Comparison of ENCODE assay signal across 29 cellular contexts in genomic region chr12:48026081-48026827, GRCh38. TPM values are rescaled to one million over a fixed set of nuclear protein-coding genes. Genes with fewer than 3 reads are reported as not detected.
"Had no signal": no experiment of that assay in that cellular context is flagged by ENCODE, and none has a peak within 500 bp of the region (broad histone marks: within the 10 kb centered on the region; RNA-seq: fewer than 3 reads in every experiment).

No MANE protein-coding gene starts in this region.

- DNase-seq: activated CD4-positive, alpha-beta T cell treated with anti-CD3 and anti-CD28 coated beads for 48 hours; activated CD4-positive, alpha-beta T cell treated with anti-CD3 and anti-CD28 coated beads, Interleukin-2, amount 50 U/mL, for 48 hours; activated CD8-positive, alpha-beta memory T cell treated with anti-CD3 and anti-CD28 coated beads for 24 hours; activated effector memory CD4-positive, alpha-beta T cell treated with Interleukin-2 at 50 U/mL for 16 hours; activated naive CD4-positive, alpha-beta T cell treated with Interleukin-2 at 50 U/mL for 16 hours; brain microvascular endothelial cell; effector memory CD8-positive, alpha-beta T cell; erythroblast; gastrocnemius medialis; glutamatergic neuron; left cardiac atrium; left ventricle myocardium superior; naive B cell; stimulated activated CD4-positive, alpha-beta T cell treated with anti-CD3 and anti-CD28 coated beads, Interleukin-1b, Interleukin-23, amount 100 ng/mL, for 48 hours; stimulated activated naive B cell treated with anti-CD40 and anti-IgM and Interleukin-4, amounts not matched to agents 10 μg/mL and 1 μg/mL and 100 μg/mL, for 72 hours; stomach; T-helper 9 cell; thyroid gland; WERI-Rb-1 had no signal

- H3K27me3 ChIP-seq: gastrocnemius medialis, thyroid gland had no signal

- H3K4me3 ChIP-seq: coronary artery, gastrocnemius medialis, smooth muscle cell, stomach, thyroid gland had no signal

- H3K9me3 ChIP-seq: gastrocnemius medialis, stomach, thyroid gland had no signal

- H3K4me2 ChIP-seq: smooth muscle cell had no signal

- H3K4me3 Mint-ChIP-seq: activated naive CD8-positive, alpha-beta T cell; effector memory CD8-positive, alpha-beta T cell; naive B cell; stimulated activated naive B cell treated with anti-CD40 and anti-IgM and Interleukin-4, amounts not matched to agents 10 μg/mL and 1 μg/mL and 100 μg/mL, for 72 hours; T-helper 1 cell treated with Interleukin-12 subunit alpha and Interleukin-12 subunit beta and Interleukin-4 antibody, amounts not matched to agents 30 μg/mL and 1 μg/mL, for 36 hours had no signal

- ATAC-seq: activated CD4-positive, CD25-positive, alpha-beta regulatory T cell treated with anti-CD3 and anti-CD28 coated beads, Interleukin-2, amount 50 U/mL, for 24 hours; effector memory CD8-positive, alpha-beta T cell; gastrocnemius medialis; left cardiac atrium; left ventricle myocardium superior; stimulated activated naive B cell treated with anti-CD40 and anti-IgM and Interleukin-4, amounts not matched to agents 10 μg/mL and 1 μg/mL and 100 μg/mL, for 72 hours had no signal

- H3K27ac Mint-ChIP-seq: activated naive CD8-positive, alpha-beta T cell; stimulated activated naive B cell treated with anti-CD40 and anti-IgM and Interleukin-4, amounts not matched to agents 10 μg/mL and 1 μg/mL and 100 μg/mL, for 72 hours; T-helper 1 cell treated with Interleukin-12 subunit alpha and Interleukin-12 subunit beta and Interleukin-4 antibody, amounts not matched to agents 30 μg/mL and 1 μg/mL, for 36 hours had no signal

- H3K9me3 Mint-ChIP-seq: effector memory CD8-positive, alpha-beta T cell; naive B cell; stimulated activated naive B cell treated with anti-CD40 and anti-IgM and Interleukin-4, amounts not matched to agents 10 μg/mL and 1 μg/mL and 100 μg/mL, for 72 hours; T-helper 1 cell treated with Interleukin-12 subunit alpha and Interleukin-12 subunit beta and Interleukin-4 antibody, amounts not matched to agents 30 μg/mL and 1 μg/mL, for 36 hours had no signal

- H3K36me3 Mint-ChIP-seq: activated naive CD8-positive, alpha-beta T cell; naive B cell; stimulated activated naive B cell treated with anti-CD40 and anti-IgM and Interleukin-4, amounts not matched to agents 10 μg/mL and 1 μg/mL and 100 μg/mL, for 72 hours had no signal

- H3K4me1 ChIP-seq: thyroid gland had no signal

- H3K36me3 ChIP-seq: brain microvascular endothelial cell, gastrocnemius medialis, stomach, thyroid gland, WERI-Rb-1 had no signal

- H3K27ac ChIP-seq: brain microvascular endothelial cell, coronary artery, gastrocnemius medialis, stomach, thyroid gland, WERI-Rb-1 had no signal

RNA-seq across cellular contexts. Expression of gene COL2A1, which starts 22.0 kb away (rescaled TPM):
- total RNA-seq: gastrocnemius medialis, left cardiac atrium, lung microvascular endothelial cell, mesenteric fat pad, posterior vena cava, renal cortical epithelial cell, thyroid gland had no signal
- polyA plus RNA-seq: urinary bladder had no signal
